In the genomic region with DNA sequence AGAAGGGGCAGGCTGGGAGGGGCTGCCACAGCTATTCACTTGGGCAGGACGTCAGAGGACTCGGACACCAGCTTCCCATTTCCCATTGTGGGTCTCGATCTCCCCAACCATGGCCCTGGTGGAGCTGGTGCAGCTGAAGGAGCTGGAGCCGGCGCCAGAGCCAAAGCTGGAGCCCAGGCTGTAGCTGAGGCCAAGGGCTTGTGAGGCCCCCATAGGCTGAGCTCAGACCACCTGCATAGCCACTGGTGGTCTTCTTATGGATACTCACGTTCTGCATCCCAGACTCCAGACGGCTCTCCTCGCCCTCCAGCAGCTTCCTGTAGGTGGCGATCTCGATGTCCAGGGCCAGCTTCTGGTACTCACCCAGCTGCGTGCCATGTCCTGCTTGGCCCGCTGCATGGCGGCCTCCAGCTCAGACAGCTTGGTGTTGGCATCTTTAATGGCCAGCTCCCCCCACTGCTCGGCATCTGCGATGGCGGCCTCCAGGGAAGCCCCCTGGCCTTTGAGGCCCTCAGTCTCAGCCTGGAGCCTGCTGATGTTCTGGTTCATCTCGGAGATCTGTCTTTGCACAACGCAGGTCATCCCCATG, we compare ENCODE assay signal across 1 cellular context.
TF ChIP-seq lines count a peak whose summit lies in the region.

No MANE protein-coding gene starts in this region.

TF ChIP-seq in WTC11, 78 proteins besides CTCF, POLR2A, EP300 and RAD21 (continued from another document):
- no peak for TF ChIP-seq PRDM15 (CRISPR knock-in tag; IDR thresholded peaks at IDR 0.05)
